Comparison of ENCODE assay signal across 1 cellular context in genomic region chr1:108877858-108878257, GRCh38.
TF ChIP-seq lines count a peak whose summit lies in the region.

No MANE protein-coding gene starts in this region.

TF ChIP-seq in HepG2, 621 proteins besides CTCF, POLR2A, EP300 and RAD21:
- TF ChIP-seq ZNF629 (CRISPR knock-in tag; conservative IDR thresholded peaks at IDR 0.05) (no peak), MXD4 (CRISPR knock-in tag; IDR thresholded peaks at IDR 0.05) (no peak), CBX2 (IDR thresholded peaks at IDR 0.05; ENCODE audit: low read depth, low read length) (no peak), CBX2 (CRISPR knock-in tag; IDR thresholded peaks at IDR 0.05; ENCODE audit: low read depth) (no peak), SAP130 (CRISPR knock-in tag; IDR thresholded peaks at IDR 0.05; ENCODE audit: low read depth) (no peak)
